ENCODE assay signal across 18 cellular contexts in the genomic region with DNA sequence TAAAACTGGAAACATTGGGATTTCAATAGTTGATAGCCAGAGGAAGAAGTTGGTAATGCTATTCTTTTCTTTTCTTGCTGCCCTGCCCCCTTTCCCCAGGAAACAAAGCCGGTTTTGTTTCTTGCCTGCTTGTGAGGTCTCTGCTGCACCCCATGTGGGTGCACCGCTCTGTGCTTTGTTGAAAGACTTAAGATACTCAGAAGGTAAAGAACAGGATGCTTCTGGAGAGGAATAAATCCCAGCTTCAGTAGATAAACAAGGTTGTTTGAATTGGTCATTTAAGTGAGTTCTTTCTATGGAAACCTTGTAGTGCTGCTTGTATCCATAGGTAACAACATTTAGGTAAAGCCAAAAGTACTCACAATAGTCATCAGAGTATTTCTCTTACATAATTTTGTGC.
A peak's percentile ranks its signal among the peaks of the same experiment; 100 is the strongest.
DNase-seq lines count a peak whose midpoint lies in the region; ATAC-seq and TF ChIP-seq lines count a peak whose summit lies in the region.
"Had no signal": no experiment of that assay in that cellular context is flagged by ENCODE, and none has a peak within 500 bp of the region (broad histone marks: within the 10 kb centered on the region; RNA-seq: fewer than 3 reads in every experiment).

No MANE protein-coding gene starts in this region.

- H3K4me3 Mint-ChIP-seq in Caco-2 (ENCODE audit: unreplicated experiment) (no peak overlapping the region), nephron progenitor cell (peak overlapping the region; percentile 79)
- H3K4me3 Mint-ChIP-seq in activated naive CD4-positive, alpha-beta T cell treated with anti-CD3 and anti-CD28 coated beads, Interleukin-2, amount 10 ng/mL, durations not matched to agents 7 days and 5 days, result no peak overlapping the region
- H3K4me3 Mint-ChIP-seq: effector memory CD8-positive, alpha-beta T cell had no signal

- H3K27ac Mint-ChIP-seq in Caco-2 (ENCODE audit: unreplicated experiment) (peak overlapping the region; percentile 51), nephron progenitor cell (peak overlapping the region; percentile 99)
- H3K27ac Mint-ChIP-seq in activated naive CD4-positive, alpha-beta T cell treated with anti-CD3 and anti-CD28 coated beads, Interleukin-2, amount 10 ng/mL, durations not matched to agents 7 days and 5 days, result no peak overlapping the region
- H3K27ac Mint-ChIP-seq: effector memory CD8-positive, alpha-beta T cell had no signal

- H3K27me3 ChIP-seq in Caco-2 (replicated peaks; ENCODE audit: control insufficient read depth, insufficient read depth, low read length) (no peaks in the 10 kb centered on the region), foreskin keratinocyte (no peaks in the 10 kb centered on the region)
- H3K27me3 ChIP-seq: upper lobe of left lung had no signal

- H3K27me3 Mint-ChIP-seq in Caco-2 (ENCODE audit: insufficient read depth, unreplicated experiment), result no peaks in the 10 kb centered on the region
- peaks cover 3% of the 10 kb centered on the region for H3K27me3 Mint-ChIP-seq in nephron progenitor cell (ENCODE audit: low read depth, poor library complexity)
- peaks cover 17% of the 10 kb centered on the region for H3K27me3 Mint-ChIP-seq in activated naive CD4-positive, alpha-beta T cell treated with anti-CD3 and anti-CD28 coated beads, Interleukin-2, amount 10 ng/mL, durations not matched to agents 7 days and 5 days

- H3K27ac ChIP-seq in foreskin keratinocyte, result peak overlapping the region; percentile 12
- H3K27ac ChIP-seq: parathyroid adenoma had no signal

- peaks cover 5% of the 10 kb centered on the region; the same call in 1 of the 2 replicates for H3K36me3 ChIP-seq in Caco-2 (ENCODE audit: control insufficient read depth, insufficient read depth, low read length)
- H3K36me3 ChIP-seq: upper lobe of left lung had no signal

- peaks cover 67% of the 10 kb centered on the region for H3K36me3 Mint-ChIP-seq in Caco-2 (ENCODE audit: insufficient read depth, unreplicated experiment)
- peaks cover 55% of the 10 kb centered on the region for H3K36me3 Mint-ChIP-seq in nephron progenitor cell (ENCODE audit: low read depth)
- no peaks in the 10 kb centered on the region for H3K36me3 Mint-ChIP-seq in activated naive CD4-positive, alpha-beta T cell treated with anti-CD3 and anti-CD28 coated beads, Interleukin-2, amount 10 ng/mL, durations not matched to agents 7 days and 5 days

- peak; percentile 33 for ATAC-seq in foreskin keratinocyte
- no peak for ATAC-seq in HG03571 (IDR thresholded peaks at IDR 0.05; ENCODE audit: unreplicated experiment)
- ATAC-seq: effector memory CD8-positive, alpha-beta T cell had no signal

- H3K9me3 Mint-ChIP-seq in Caco-2 (ENCODE audit: unreplicated experiment) (peaks cover 9% of the 10 kb centered on the region), nephron progenitor cell (peaks cover 17% of the 10 kb centered on the region)
- no peaks in the 10 kb centered on the region for H3K9me3 Mint-ChIP-seq in activated naive CD4-positive, alpha-beta T cell treated with anti-CD3 and anti-CD28 coated beads, Interleukin-2, amount 10 ng/mL, durations not matched to agents 7 days and 5 days
- H3K9me3 Mint-ChIP-seq: effector memory CD8-positive, alpha-beta T cell had no signal

- H3K9me3 ChIP-seq in Caco-2, result no peaks in the 10 kb centered on the region
- H3K9me3 ChIP-seq: upper lobe of left lung had no signal

- CTCF ChIA-PET in Caco-2 (lab: Charles Lee), result no interaction called here
- CTCF ChIA-PET in activated naive CD4-positive, alpha-beta T cell treated with anti-CD3 and anti-CD28 coated beads, Interleukin-2, amount 10 ng/mL, durations not matched to agents 7 days and 5 days (lab: Charles Lee), result no interaction called here

- H3K4me3 ChIP-seq in Caco-2 (ENCODE audit: low read depth, low read length), result no peak overlapping the region
- H3K4me3 ChIP-seq: upper lobe of left lung had no signal

- intact Hi-C loops in Caco-2 (cut with micrococcal nuclease; ENCODE audit: unreplicated experiment), result no loop called here

- H3K4me1 ChIP-seq in Caco-2 (peaks cover 45% of the 10 kb centered on the region), foreskin keratinocyte (peaks cover 17% of the 10 kb centered on the region)
- H3K4me1 ChIP-seq: parathyroid adenoma had no signal

- no peak for DNase-seq in Caco-2
- DNase-seq in NCI-H1048 (lab: John Stamatoyannopoulos, UW), result peak; percentile 53
- no peak for DNase-seq in foreskin keratinocyte
- peak; percentile 16 for DNase-seq in nephron progenitor cell
- no peak for DNase-seq in germinal center (ENCODE audit: low spot score)
- no peak for DNase-seq in GM03348 (ENCODE audit: low spot score)
- no peak for DNase-seq in activated naive CD4-positive, alpha-beta T cell treated with anti-CD3 and anti-CD28 coated beads, Interleukin-2, amount 10 ng/mL, durations not matched to agents 7 days and 5 days
- DNase-seq: activated CD4-positive, alpha-beta T cell treated with anti-CD3 and anti-CD28 coated beads for 48 hours; DMS 273 treated with DMSO at 0.1 percent for 48 hours; effector memory CD8-positive, alpha-beta T cell; NCI-H1694; NCI-H510A treated with DMSO at 0.1 percent for 48 hours; stimulated activated CD4-positive, alpha-beta T cell treated with anti-CD3 and anti-CD28 coated beads, Interleukin-1b, Interleukin-23, amount 100 ng/mL, for 48 hours; stimulated activated CD8-positive, alpha-beta memory T cell treated with anti-CD3 and anti-CD28 coated beads, Interleukin-4, amount 100 ng/mL, for 48 hours; T-helper 2 cell; upper lobe of left lung had no signal

- no TSS peak for BruUV-seq in Caco-2 (replicated peaks; lab: Mats Ljungman, UMichigan)

- POLR2A ChIA-PET in Caco-2 (lab: Charles Lee), result no interaction called here

- no peak for TF ChIP-seq CTCF in Caco-2 (IDR thresholded peaks at IDR 0.05; ENCODE audit: insufficient read depth in 1 of 2, low read depth in 1 of 2, low read length in 1 of 2, severe bottlenecking in 1 of 2, unreplicated experiment in 1 of 2)
- TF ChIP-seq CTCF in foreskin keratinocyte (conservative IDR thresholded peaks at IDR 0.05), result no peak
- TF ChIP-seq CTCF in nephron progenitor cell (IDR thresholded peaks at IDR 0.05), result no peak

- H3K4me1 Mint-ChIP-seq in Caco-2 (ENCODE audit: low read depth, unreplicated experiment) (peaks cover 49% of the 10 kb centered on the region), nephron progenitor cell (peaks cover 46% of the 10 kb centered on the region)
- no peaks in the 10 kb centered on the region for H3K4me1 Mint-ChIP-seq in activated naive CD4-positive, alpha-beta T cell treated with anti-CD3 and anti-CD28 coated beads, Interleukin-2, amount 10 ng/mL, durations not matched to agents 7 days and 5 days

Comparison
In these comparisons a context has a peak if more than half of its experiments do, and no peak if none do; other contexts are left out.
1. DNase-seq: peak in NCI-H1048 (single experiment) and nephron progenitor cell (single experiment); none in Caco-2 (0 of 2), foreskin keratinocyte (0 of 2), germinal center (single experiment), GM03348 (single experiment) and activated naive CD4-positive, alpha-beta T cell treated with anti-CD3 and anti-CD28 coated beads, Interleukin-2, amount 10 ng/mL, durations not matched to agents 7 days and 5 days (single experiment).